ENCODE assay signal across 25 cellular contexts in the genomic region with DNA sequence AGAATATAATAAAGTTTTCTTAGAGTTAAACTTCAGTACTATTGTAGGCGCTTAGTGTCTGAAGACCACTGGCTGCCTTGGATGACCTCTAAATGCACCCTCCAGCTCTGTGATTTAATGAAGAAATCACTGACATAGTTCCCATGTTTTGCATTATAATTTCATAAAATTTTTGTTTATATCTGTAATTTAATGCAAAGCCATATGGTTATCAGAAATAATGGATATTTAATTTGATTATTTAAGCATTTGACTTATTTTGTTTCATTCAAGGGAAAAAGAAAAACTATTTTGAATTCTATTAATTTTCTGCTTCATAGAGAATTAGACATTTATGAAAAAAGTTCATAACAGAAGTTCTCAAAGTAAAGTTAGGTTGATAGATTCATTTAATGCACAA. TPM values are rescaled to one million over a fixed set of nuclear protein-coding genes. Genes with fewer than 3 reads are reported as not detected.
DNase-seq lines count a peak whose midpoint lies in the region; ATAC-seq, FAIRE-seq and TF ChIP-seq lines count a peak whose summit lies in the region.
"Had no signal": no experiment of that assay in that cellular context is flagged by ENCODE, and none has a peak within 500 bp of the region (broad histone marks: within the 10 kb centered on the region; RNA-seq: fewer than 3 reads in every experiment).

No MANE protein-coding gene starts in this region.

- H3K9me3 ChIP-seq in KOPT-K1 (ENCODE audit: insufficient read depth, low read length, poor library complexity, severe bottlenecking) (no peaks in the 10 kb centered on the region), small intestine (ENCODE audit: control insufficient read depth, low read depth) (no peaks in the 10 kb centered on the region), vagina (no peaks in the 10 kb centered on the region)
- H3K9me3 ChIP-seq: BLaER1, Caco-2 had no signal

- no peak overlapping the region for H3K27ac Mint-ChIP-seq in activated T-cell treated with anti-CD3 and anti-CD28 coated beads, Interleukin-2, amount 50 U/mL, for 72 hours
- H3K27ac Mint-ChIP-seq: B cell; CD4-positive, CD25-positive, alpha-beta regulatory T cell; CD8-positive, alpha-beta T cell; GM23338 had no signal

- DNase-seq in small intestine = no peak
- DNase-seq in vagina (ENCODE audit: extremely low spot score in 2 of 2) = no peak
- DNase-seq in NCI-H2171 treated with DMSO at 0.1 percent for 48 hours (lab: John Stamatoyannopoulos, UW) = no peak
- DNase-seq in activated T-cell treated with anti-CD3 and anti-CD28 coated beads, Interleukin-2, amount 50 U/mL, for 72 hours = no peak
- DNase-seq: 8988T; Caco-2; CD4-positive, CD25-positive, alpha-beta regulatory T cell; CD8-positive, alpha-beta T cell; DMS 273 treated with DMSO at 0.1 percent for 48 hours; DMS79; EL; GDM1; H9 had no signal

- intact Hi-C loops in vagina (cut with DNase I) = no loop called here

- TF ChIP-seq CTCF in vagina (IDR thresholded peaks at IDR 0.05) = no peak

- no peak overlapping the region for H3K4me3 Mint-ChIP-seq in activated T-cell treated with anti-CD3 and anti-CD28 coated beads, Interleukin-2, amount 50 U/mL, for 72 hours
- H3K4me3 Mint-ChIP-seq: B cell; CD4-positive, CD25-positive, alpha-beta regulatory T cell; CD8-positive, alpha-beta T cell; GM23338; H9 had no signal

- H3K4me1 Mint-ChIP-seq in activated T-cell treated with anti-CD3 and anti-CD28 coated beads, Interleukin-2, amount 50 U/mL, for 72 hours (ENCODE audit: low read depth) = no peaks in the 10 kb centered on the region
- H3K4me1 Mint-ChIP-seq: CD4-positive, CD25-positive, alpha-beta regulatory T cell had no signal

- FAIRE-seq in A204.1 (lab: Jason Lieb, UNC) = peak; percentile 52
- FAIRE-seq in TTC549 (lab: Jason Lieb, UNC) = peak; percentile 78
- FAIRE-seq in small intestine (lab: Jason Lieb, UNC) = peak; percentile 73
- FAIRE-seq: GM12878, GM19239 had no signal

- H3K9me3 Mint-ChIP-seq in activated T-cell treated with anti-CD3 and anti-CD28 coated beads, Interleukin-2, amount 50 U/mL, for 72 hours = peaks cover under 1% of the 10 kb centered on the region in 2 donors
- H3K9me3 Mint-ChIP-seq: CD8-positive, alpha-beta T cell; GM23338; H9 had no signal

- WGBS in small intestine, 3 donors = 91 to 98% (median 96%) methylated on average over 1 of the region's 1 CpG

- H3K4me1 ChIP-seq in small intestine (ENCODE audit: control insufficient read depth in 2 of 2, insufficient read depth in 1 of 2, low read depth in 1 of 2, low read length in 1 of 2) = no peaks in the 10 kb centered on the region
- H3K4me1 ChIP-seq in vagina = no peaks in the 10 kb centered on the region
- H3K4me1 ChIP-seq: Caco-2 had no signal

- no peaks in the 10 kb centered on the region for H3K36me3 Mint-ChIP-seq in activated T-cell treated with anti-CD3 and anti-CD28 coated beads, Interleukin-2, amount 50 U/mL, for 72 hours (ENCODE audit: insufficient read depth in 2 of 2)
- H3K36me3 Mint-ChIP-seq: CD4-positive, CD25-positive, alpha-beta regulatory T cell; CD8-positive, alpha-beta T cell had no signal

- no peaks in the 10 kb centered on the region for H3K27me3 ChIP-seq in small intestine (ENCODE audit: control insufficient read depth in 2 of 2, insufficient read depth in 2 of 2, low read length in 2 of 2)
- H3K27me3 ChIP-seq in vagina = no peaks in the 10 kb centered on the region
- H3K27me3 ChIP-seq: BLaER1 had no signal

- ATAC-seq in activated T-cell treated with anti-CD3 and anti-CD28 coated beads, Interleukin-2, amount 50 U/mL, for 72 hours (replicated peaks in 1 of 2) = no peak
- ATAC-seq: CD8-positive, alpha-beta T cell; GM12878; GM23338; HCT116 had no signal

- H3K27me3 Mint-ChIP-seq in activated T-cell treated with anti-CD3 and anti-CD28 coated beads, Interleukin-2, amount 50 U/mL, for 72 hours (ENCODE audit: low read depth) = no peaks in the 10 kb centered on the region

- no peak for TF ChIP-seq POLR2A in vagina (IDR thresholded peaks at IDR 0.05)

- H3K27ac ChIP-seq in KOPT-K1 (ENCODE audit: low read depth, low read length, poor library complexity, severe bottlenecking) = peak overlapping the region; percentile 47
- no peak overlapping the region for H3K27ac ChIP-seq in small intestine (ENCODE audit: low read depth in 1 of 2, low read length in 1 of 2)
- H3K27ac ChIP-seq in vagina = no peak overlapping the region
- H3K27ac ChIP-seq: BLaER1, C4-2B had no signal

- H3K36me3 ChIP-seq in KOPT-K1 (ENCODE audit: insufficient read depth, low read length) (no peaks in the 10 kb centered on the region), small intestine (ENCODE audit: control insufficient read depth in 2 of 2, insufficient read depth in 2 of 2, low read length in 2 of 2) (no peaks in the 10 kb centered on the region), vagina (no peaks in the 10 kb centered on the region)
- H3K36me3 ChIP-seq: BLaER1 had no signal

- H3K4me3 ChIP-seq in small intestine (ENCODE audit: low read depth in 1 of 2, low read length in 2 of 2) = no peak overlapping the region
- H3K4me3 ChIP-seq in vagina = no peak overlapping the region
- H3K4me3 ChIP-seq: BLaER1, GM12878, GM23338 had no signal

RNA-seq across cellular contexts. Expression of gene CRB1, which starts 18.6 kb away (rescaled TPM):
- under 1 TPM in 1 of 3 donors, not detected in 2; 0.10 TPM for polyA plus RNA-seq in small intestine
- total RNA-seq in vagina = not detected
- total RNA-seq in activated T-cell treated with anti-CD3 and anti-CD28 coated beads, Interleukin-2, amount 50 U/mL, for 72 hours = under 1 TPM in 1 of 2 donors, not detected in 1; 0.48 TPM
- total RNA-seq: A673; B cell; Caco-2; CD4-positive, CD25-positive, alpha-beta regulatory T cell; H4; H9 had no signal
- polyA plus RNA-seq: CD4-positive, CD25-positive, alpha-beta regulatory T cell had no signal
